In the genomic region with DNA sequence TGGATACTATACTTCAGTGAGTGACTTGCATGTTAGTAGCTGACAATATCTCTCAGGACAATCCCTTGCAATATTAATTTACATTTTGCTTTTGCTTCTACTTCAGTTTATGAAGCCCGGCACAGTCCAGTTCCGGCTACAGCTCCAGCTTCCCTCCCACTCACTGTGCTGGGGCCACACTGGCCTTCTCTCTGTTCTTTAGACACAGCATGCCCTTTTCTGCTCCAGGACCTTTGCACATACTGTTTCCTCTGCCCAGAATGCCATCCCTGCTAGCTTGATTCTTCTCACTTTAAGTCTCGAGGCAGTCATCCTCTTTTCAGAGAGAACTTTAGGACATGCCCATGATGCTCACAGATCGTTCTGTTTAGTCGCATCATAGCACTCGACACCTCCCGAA, we compare ENCODE assay signal across 16 cellular contexts.
"Had no signal": no experiment of that assay in that cellular context is flagged by ENCODE, and none has a peak within 500 bp of the region (broad histone marks: within the 10 kb centered on the region; RNA-seq: fewer than 3 reads in every experiment).

No MANE protein-coding gene starts in this region.

- DNase-seq: colonic mucosa; dermis blood vessel endothelial cell; erythroblast; foreskin melanocyte; heart left ventricle; left colon; left ventricle myocardium superior; naive thymus-derived CD4-positive, alpha-beta T cell; nephron progenitor cell; posterior cingulate gyrus; stimulated activated CD4-positive, alpha-beta T cell treated with anti-CD3 and anti-CD28 coated beads, Interleukin-2, amount 100 ng/mL, for 48 hours; stimulated activated CD8-positive, alpha-beta memory T cell treated with anti-CD3 and anti-CD28 coated beads, Interleukin-4, amount 100 ng/mL, for 48 hours; testis had no signal

- H3K4me1 ChIP-seq: colonic mucosa had no signal

- H3K4me3 ChIP-seq: colonic mucosa, testis, tibial nerve had no signal

- H3K27me3 ChIP-seq: colonic mucosa, heart left ventricle, neutrophil, testis had no signal

- ATAC-seq: left colon; naive thymus-derived CD4-positive, alpha-beta T cell; stimulated activated memory B cell treated with anti-CD40 and anti-IgM and Interleukin-4, amounts not matched to agents 10 μg/mL and 1 μg/mL and 100 μg/mL, for 72 hours had no signal

- H3K9me3 ChIP-seq: colonic mucosa, heart left ventricle, neutrophil, testis, tibial nerve had no signal

- H3K36me3 ChIP-seq: colonic mucosa, heart left ventricle, neutrophil, tibial nerve had no signal

- H3K27ac ChIP-seq: colonic mucosa, neutrophil, testis, tibial nerve had no signal
